ENCODE assay signal across 22 cellular contexts in the genomic region with DNA sequence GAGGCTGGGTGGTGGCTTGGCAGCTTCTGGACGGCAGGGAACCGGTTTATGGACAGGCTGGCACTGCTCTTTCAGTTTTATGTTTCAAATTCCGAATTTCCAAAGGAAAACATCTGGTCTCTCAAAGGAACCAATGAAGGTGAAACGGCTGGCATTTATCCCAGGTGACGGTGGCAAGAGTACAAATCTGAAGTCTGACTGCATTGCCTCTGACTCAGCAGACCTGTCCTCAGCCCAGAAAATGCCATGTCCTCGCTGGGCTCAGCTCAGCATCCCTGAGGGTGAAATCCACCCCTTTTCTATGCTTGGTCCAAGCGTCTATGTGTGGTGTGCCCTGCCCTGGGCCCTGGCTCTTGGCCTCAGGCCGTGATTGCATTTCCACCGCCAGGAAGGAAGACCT. TPM values are rescaled to one million over a fixed set of nuclear protein-coding genes. Genes with fewer than 3 reads are reported as not detected.
DNase-seq lines count a peak whose midpoint lies in the region; ATAC-seq and TF ChIP-seq lines count a peak whose summit lies in the region.
"Had no signal": no experiment of that assay in that cellular context is flagged by ENCODE, and none has a peak within 500 bp of the region (broad histone marks: within the 10 kb centered on the region; RNA-seq: fewer than 3 reads in every experiment).

No MANE protein-coding gene starts in this region.

- H3K4me3 ChIP-seq in thoracic aorta: no peak overlapping the region

- H3K36me3 Mint-ChIP-seq in activated CD4-positive, alpha-beta T cell treated with anti-CD3 and anti-CD28 coated beads, Interleukin-2, amount 10 ng/mL, durations not matched to agents 24 days and 14 days (ENCODE audit: low read depth): no peaks in the 10 kb centered on the region
- H3K36me3 Mint-ChIP-seq in T-cell: no peaks in the 10 kb centered on the region
- H3K36me3 Mint-ChIP-seq: activated naive CD4-positive, alpha-beta T cell treated with anti-CD3 and anti-CD28 coated beads, Interleukin-2, amount 10 ng/mL, durations not matched to agents 7 days and 5 days had no signal

- no peak overlapping the region for H3K4me3 Mint-ChIP-seq in activated CD4-positive, alpha-beta T cell treated with anti-CD3 and anti-CD28 coated beads, Interleukin-2, amount 10 ng/mL, durations not matched to agents 24 days and 14 days
- H3K4me3 Mint-ChIP-seq in T-cell: no peak overlapping the region
- H3K4me3 Mint-ChIP-seq: activated naive CD4-positive, alpha-beta T cell treated with anti-CD3 and anti-CD28 coated beads, Interleukin-2, amount 10 ng/mL, durations not matched to agents 7 days and 5 days had no signal

- intact Hi-C loops in activated CD4-positive, alpha-beta T cell treated with anti-CD3 and anti-CD28 coated beads, Interleukin-2, amount 10 ng/mL, durations not matched to agents 24 days and 14 days (cut with micrococcal nuclease): loop anchor here (5.0 kb wide), 1 partner anchor 988 kb away; no protein-coding TSS in a partner anchor

- H3K27me3 ChIP-seq in foreskin keratinocyte (no peaks in the 10 kb centered on the region), thoracic aorta (replicated peaks; ENCODE audit: insufficient read depth) (no peaks in the 10 kb centered on the region)

- H3K9me3 Mint-ChIP-seq in activated CD4-positive, alpha-beta T cell treated with anti-CD3 and anti-CD28 coated beads, Interleukin-2, amount 10 ng/mL, durations not matched to agents 24 days and 14 days: no peaks in the 10 kb centered on the region
- no peaks in the 10 kb centered on the region for H3K9me3 Mint-ChIP-seq in T-cell
- H3K9me3 Mint-ChIP-seq: activated naive CD4-positive, alpha-beta T cell treated with anti-CD3 and anti-CD28 coated beads, Interleukin-2, amount 10 ng/mL, durations not matched to agents 7 days and 5 days had no signal

- H3K27ac ChIP-seq in RWPE1 (peak overlapping the region; percentile 88), foreskin keratinocyte (no peak overlapping the region), thoracic aorta (peak overlapping the region; percentile 34 to 36)
- H3K27ac ChIP-seq: 22Rv1 had no signal

- CTCF ChIA-PET in RWPE1 (lab: Yijun Ruan, JAX): no interaction called here
- CTCF ChIA-PET in T-cell (lab: Charles Lee): no interaction called here

- no peak for TF ChIP-seq CTCF in RWPE1 (conservative IDR thresholded peaks at IDR 0.05; ENCODE audit: low read depth)
- no peak for TF ChIP-seq CTCF in foreskin keratinocyte (conservative IDR thresholded peaks at IDR 0.05)
- no peak for TF ChIP-seq CTCF in thoracic aorta (IDR thresholded peaks at IDR 0.05)

- H3K4me1 ChIP-seq in foreskin keratinocyte (no peaks in the 10 kb centered on the region), thoracic aorta (ENCODE audit: control insufficient read depth in 1 of 2, low read depth in 2 of 2) (peaks cover 0 to 31% of the 10 kb centered on the region in 2 donors)
- H3K4me1 ChIP-seq: Caco-2 had no signal

- ATAC-seq in foreskin keratinocyte (peak; percentile 37), thoracic aorta (ENCODE audit: insufficient number of reproducible peaks, low FRiP score, low read depth) (peak; percentile 29), GM21723 (IDR thresholded peaks at IDR 0.05; ENCODE audit: unreplicated experiment) (no peak), T-cell (replicated peaks in 1 of 4) (no peak)
- ATAC-seq: left lobe of liver had no signal

- H3K4me1 Mint-ChIP-seq in activated CD4-positive, alpha-beta T cell treated with anti-CD3 and anti-CD28 coated beads, Interleukin-2, amount 10 ng/mL, durations not matched to agents 24 days and 14 days: peaks cover 11% of the 10 kb centered on the region
- peaks cover 7 to 13% (median 9%) of the 10 kb centered on the region in 3 donors for H3K4me1 Mint-ChIP-seq in T-cell

- H3K27me3 Mint-ChIP-seq in activated CD4-positive, alpha-beta T cell treated with anti-CD3 and anti-CD28 coated beads, Interleukin-2, amount 10 ng/mL, durations not matched to agents 24 days and 14 days: no peaks in the 10 kb centered on the region
- H3K27me3 Mint-ChIP-seq in T-cell: no peaks in the 10 kb centered on the region
- H3K27me3 Mint-ChIP-seq: activated naive CD4-positive, alpha-beta T cell treated with anti-CD3 and anti-CD28 coated beads, Interleukin-2, amount 10 ng/mL, durations not matched to agents 7 days and 5 days had no signal

- H3K27ac Mint-ChIP-seq in activated CD4-positive, alpha-beta T cell treated with anti-CD3 and anti-CD28 coated beads, Interleukin-2, amount 10 ng/mL, durations not matched to agents 24 days and 14 days: no peak overlapping the region
- no peak overlapping the region for H3K27ac Mint-ChIP-seq in T-cell
- H3K27ac Mint-ChIP-seq: activated naive CD4-positive, alpha-beta T cell treated with anti-CD3 and anti-CD28 coated beads, Interleukin-2, amount 10 ng/mL, durations not matched to agents 7 days and 5 days had no signal

- DNase-seq in activated CD4-positive, alpha-beta T cell treated with anti-CD3 and anti-CD28 coated beads, Interleukin-2, amount 10 ng/mL, durations not matched to agents 24 days and 14 days: peak; percentile 47
- DNase-seq in activated CD4-positive, alpha-beta T cell treated with anti-CD3 and anti-CD28 coated beads, Interleukin-2, amount 50 U/mL, for 4 hours: no peak
- peak; percentile 44 for DNase-seq in RWPE1 (ENCODE audit: low spot score)
- DNase-seq in foreskin keratinocyte: peak in 1 of 2 donors; percentile 13
- no peak for DNase-seq in thoracic aorta (ENCODE audit: low spot score)
- no peak for DNase-seq in DMS153 (lab: John Stamatoyannopoulos, UW)
- DNase-seq in T-cell: no peak
- DNase-seq: activated CD4-positive, alpha-beta T cell treated with anti-CD3 and anti-CD28 coated beads, Interleukin-2, amount 50 U/mL, for 48 hours; activated naive CD4-positive, alpha-beta T cell treated with anti-CD3 and anti-CD28 coated beads, Interleukin-2, amount 10 ng/mL, durations not matched to agents 7 days and 5 days; activated T-cell treated with anti-CD3 and anti-CD28 coated beads for 4 hours; Caco-2; cortex of kidney; foreskin melanocyte; GF-D8; GOT3; NCI-H146; NCI-H510A; SHP77 treated with DMSO at 0.1 percent for 48 hours; stimulated activated CD4-positive, alpha-beta T cell treated with anti-CD3 and anti-CD28 coated beads, Interleukin-2, amount 100 ng/mL, for 24 hours had no signal

- POLR2A ChIA-PET in RWPE1 (lab: Yijun Ruan, JAX; ENCODE audit: low non-redundant PET) (no interaction called here), T-cell (lab: Charles Lee) (no interaction called here)

- H3K36me3 ChIP-seq in thoracic aorta: no peaks in the 10 kb centered on the region

- H3K9me3 ChIP-seq in thoracic aorta: no peaks in the 10 kb centered on the region
- H3K9me3 ChIP-seq: Caco-2 had no signal

RNA-seq across cellular contexts. Expression of a gene that starts 38.1 kb away (rescaled TPM):
- 36.4 and 38.7 TPM in 2 replicates for total RNA-seq in activated CD4-positive, alpha-beta T cell treated with anti-CD3 and anti-CD28 coated beads, Interleukin-2, amount 10 ng/mL, durations not matched to agents 24 days and 14 days
- total RNA-seq in foreskin keratinocyte (28.3 and 28.6 TPM in 2 replicates), thoracic aorta (10 to 100 TPM; 30.1 to 47.8 TPM), T-cell (10 to 100 TPM; 22.6 to 33.4 (median 28.0) TPM)
- polyA plus RNA-seq in foreskin keratinocyte: 9.5 and 11.1 TPM in 2 replicates

Comparison
In these comparisons a context has a peak if more than half of its experiments do, and no peak if none do; other contexts are left out.
1. DNase-seq: peak in activated CD4-positive, alpha-beta T cell treated with anti-CD3 and anti-CD28 coated beads, Interleukin-2, amount 10 ng/mL, durations not matched to agents 24 days and 14 days (single experiment) and RWPE1 (single experiment); none in activated CD4-positive, alpha-beta T cell treated with anti-CD3 and anti-CD28 coated beads, Interleukin-2, amount 50 U/mL, for 4 hours (0 of 2), thoracic aorta (single experiment), DMS153 (single experiment) and T-cell (0 of 34).
2. ATAC-seq: peak in foreskin keratinocyte (single experiment) and thoracic aorta (single experiment); none in GM21723 (single experiment) and T-cell (0 of 4).